In the genomic region with DNA sequence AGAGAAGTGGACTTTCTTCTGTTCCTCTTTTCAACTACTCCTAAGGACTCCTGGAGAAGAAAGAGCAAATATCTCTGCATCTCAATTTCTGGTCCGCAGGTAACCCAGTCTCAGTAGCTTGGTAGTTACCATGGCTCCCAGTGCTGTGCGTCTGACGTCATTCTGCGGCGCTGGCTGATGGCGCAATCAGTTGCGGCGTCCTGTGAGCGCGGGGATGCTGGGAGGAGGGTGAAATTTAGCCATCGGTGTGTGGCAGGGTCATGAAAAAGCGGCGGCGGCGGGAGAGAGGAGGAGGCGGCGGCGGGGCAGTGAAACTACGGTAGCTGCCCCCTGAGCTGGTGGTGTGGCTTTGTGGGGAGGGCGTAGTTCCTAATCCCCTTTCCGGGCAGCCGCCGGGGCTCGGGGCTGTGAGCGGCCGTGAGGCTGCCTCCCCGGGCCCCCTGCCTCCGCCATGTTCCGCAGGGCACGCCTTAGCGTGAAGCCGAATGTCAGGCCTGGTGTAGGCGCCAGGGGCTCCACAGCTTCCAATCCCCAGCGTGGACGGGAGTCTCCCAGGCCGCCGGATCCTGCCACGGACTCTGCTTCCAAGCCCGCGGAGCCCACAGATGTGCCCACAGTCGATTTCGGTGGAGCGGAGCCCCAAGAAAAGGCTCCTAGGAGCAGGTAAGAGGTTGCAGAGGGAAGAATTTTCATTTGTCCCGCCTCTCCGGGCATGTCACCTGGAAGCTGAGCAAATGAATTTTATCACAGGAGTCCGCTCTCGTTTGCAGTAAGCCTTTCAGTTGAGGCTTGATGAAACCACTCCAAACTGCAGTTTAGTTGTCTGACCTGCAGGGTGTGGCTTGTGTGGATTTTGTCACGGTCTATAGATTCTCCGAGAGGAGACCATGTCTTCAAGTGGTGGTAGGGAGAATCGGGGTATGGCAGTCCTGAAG, we compare ENCODE assay signal across 8 cellular contexts. TPM values are rescaled to one million over a fixed set of nuclear protein-coding genes. Genes with fewer than 3 reads are reported as not detected.
A peak's percentile ranks its signal among the peaks of the same experiment; 100 is the strongest.
DNase-seq lines count a peak whose midpoint lies in the region; ATAC-seq lines count a peak whose summit lies in the region.

A gene with protein sequence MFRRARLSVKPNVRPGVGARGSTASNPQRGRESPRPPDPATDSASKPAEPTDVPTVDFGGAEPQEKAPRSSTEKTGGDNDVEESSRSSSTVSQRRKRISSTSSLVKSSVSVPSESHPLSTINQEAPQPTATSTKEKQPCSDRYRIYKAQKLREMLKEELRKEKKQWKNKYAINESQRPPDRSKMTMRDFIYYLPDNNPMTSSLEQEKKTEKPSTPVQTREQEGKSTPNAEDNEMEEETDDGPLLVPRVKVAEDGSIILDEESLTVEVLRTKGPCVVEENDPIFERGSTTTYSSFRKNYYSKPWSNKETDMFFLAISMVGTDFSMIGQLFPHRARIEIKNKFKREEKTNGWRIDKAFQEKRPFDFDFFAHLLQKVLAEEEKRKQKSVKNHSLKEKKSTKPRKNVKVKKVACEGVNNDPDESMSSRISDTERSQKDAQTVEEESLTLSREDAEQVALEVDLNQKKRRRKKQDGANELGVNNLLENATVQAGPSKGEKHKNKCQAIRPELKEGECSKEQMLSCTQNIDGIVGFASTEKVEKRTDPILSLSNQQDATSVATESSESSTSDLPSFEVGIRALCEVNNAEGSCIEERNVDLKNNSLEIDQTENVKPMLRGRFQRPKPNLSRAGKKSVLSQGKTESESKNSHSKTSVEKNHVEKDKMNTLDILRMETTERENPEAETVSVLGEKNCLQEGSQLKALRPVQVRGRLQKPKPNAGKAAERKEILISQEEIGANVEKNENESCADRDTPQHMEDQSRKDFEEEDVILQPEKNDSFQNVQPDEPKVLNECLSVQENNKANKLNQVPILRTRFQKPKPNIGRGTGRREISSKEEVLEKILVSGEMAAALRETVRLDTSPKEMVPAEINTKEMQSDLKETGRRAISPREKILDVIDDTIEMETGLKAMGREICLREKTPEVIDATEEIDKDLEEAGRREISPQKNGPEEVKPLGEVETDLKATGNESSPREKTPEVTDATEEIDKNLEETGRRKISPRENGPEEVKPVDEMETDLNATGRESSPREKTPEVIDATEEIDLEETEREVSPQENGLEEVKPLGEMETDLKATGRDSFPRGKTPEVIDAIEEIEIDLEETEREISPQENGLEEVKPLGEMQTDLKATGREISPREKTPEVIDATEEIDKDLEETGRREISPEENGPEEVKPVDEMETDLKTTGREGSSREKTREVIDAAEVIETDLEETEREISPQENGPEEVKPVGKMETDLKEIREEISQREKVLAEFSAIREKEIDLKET (N-terminal part only) (plus strand): TSS at position 225 of the 935 bp plus-strand sequence. CDS start 227 bp downstream, at position 452.

- peak; percentile 93 for ATAC-seq in GM21529 (IDR thresholded peaks at IDR 0.05; ENCODE audit: unreplicated experiment)

- no peaks in the 10 kb centered on the region for H3K9me3 Mint-ChIP-seq in IgD-negative memory B cell

- H3K4me1 Mint-ChIP-seq in IgD-negative memory B cell = peaks cover 15 to 22% (median 21%) of the 10 kb centered on the region in 3 donors

- H3K36me3 Mint-ChIP-seq in IgD-negative memory B cell = no peaks in the 10 kb centered on the region

- H3K4me3 Mint-ChIP-seq in IgD-negative memory B cell = peak within 1 kb of the TSS; percentile 85 to 100 (median 97)

- peaks cover 3% of the 10 kb centered on the region for H3K27me3 Mint-ChIP-seq in IgD-negative memory B cell

- peak; percentile 76 for DNase-seq in DMS153 (lab: John Stamatoyannopoulos, UW)
- peak; percentile 96 for DNase-seq in OCI-M1 (lab: John Stamatoyannopoulos, UW)
- peak; percentile 96 for DNase-seq in activated T-cell treated with anti-CD3 and anti-CD28 coated beads for 24 hours (ENCODE audit: low read depth)
- DNase-seq in epidermal melanocyte (ENCODE audit: insufficient read length, low spot score) = peak; percentile 66
- DNase-seq in middle frontal gyrus (ENCODE audit: extremely low spot score, low spot score) = peak; percentile 96
- peak; percentile 89 to 99 for DNase-seq in stimulated activated CD8-positive, alpha-beta memory T cell treated with anti-CD3 and anti-CD28 coated beads, Interleukin-2, amount 100 ng/mL, for 48 hours (ENCODE audit: low read depth in 2 of 2)

- peak within 1 kb of the TSS; percentile 83 to 99 (median 83) for H3K27ac Mint-ChIP-seq in IgD-negative memory B cell

RNA-seq across cellular contexts. Expression of the gene that starts here (rescaled TPM):
- 20.8 TPM for polyA plus RNA-seq in IgD-negative memory B cell

Comparison
In these comparisons a context has a peak if more than half of its experiments do, and no peak if none do; other contexts are left out.
1. Peak in every context shown above with its lines: DNase-seq and ATAC-seq.